ENCODE assay signal across 8 cellular contexts in genomic region chr1:7667625-7668218, GRCh38.
A peak's percentile ranks its signal among the peaks of the same experiment; 100 is the strongest.
DNase-seq lines count a peak whose midpoint lies in the region; ATAC-seq and TF ChIP-seq lines count a peak whose summit lies in the region.

No MANE protein-coding gene starts in this region.

- ATAC-seq in GM21526 (IDR thresholded peaks at IDR 0.05; ENCODE audit: low FRiP score, unreplicated experiment) (peak; percentile 52), GM21447 (IDR thresholded peaks at IDR 0.05; ENCODE audit: unreplicated experiment) (no peak)
- peak; percentile 36 for ATAC-seq in central memory CD8-positive, alpha-beta T cell (replicated peaks; ENCODE audit: extremely low read depth, poor library complexity, severe bottlenecking)

- H3K27ac Mint-ChIP-seq in central memory CD8-positive, alpha-beta T cell (ENCODE audit: low read depth): no peak overlapping the region

- no peaks in the 10 kb centered on the region for H3K27me3 ChIP-seq in BE2C

- H3K4me3 ChIP-seq in BE2C (ENCODE audit: low read depth, low read length): no peak overlapping the region

- no peaks in the 10 kb centered on the region for H3K36me3 Mint-ChIP-seq in central memory CD8-positive, alpha-beta T cell (ENCODE audit: insufficient read depth)

- no peaks in the 10 kb centered on the region for H3K27me3 Mint-ChIP-seq in central memory CD8-positive, alpha-beta T cell

- H3K4me1 Mint-ChIP-seq in central memory CD8-positive, alpha-beta T cell: peaks cover 5% of the 10 kb centered on the region

- DNase-seq in BE2C (peak; percentile 86), NCI-H2196 treated with DMSO at 0.1 percent for 48 hours (lab: John Stamatoyannopoulos, UW; ENCODE audit: unreplicated experiment) (peak; percentile 57), kidney tubule cell (ENCODE audit: low spot score) (peak; percentile 79)
- peak; percentile 75 for DNase-seq in activated CD4-positive, alpha-beta T cell treated with anti-CD3 and anti-CD28 coated beads for 1 hour
- peak; percentile 62 to 85 for DNase-seq in central memory CD8-positive, alpha-beta T cell (ENCODE audit: low spot score in 2 of 2)
- peak; percentile 83 to 86 for DNase-seq in stimulated activated CD4-positive, alpha-beta T cell treated with anti-CD3 and anti-CD28 coated beads, Interleukin-1b, Interleukin-23, amount 100 ng/mL, for 4 hours (ENCODE audit: low read depth in 2 of 2)

- H3K4me1 ChIP-seq in BE2C: peaks cover 29% of the 10 kb centered on the region

- H3K9me3 ChIP-seq in BE2C: no peaks in the 10 kb centered on the region

- no peaks in the 10 kb centered on the region for H3K36me3 ChIP-seq in BE2C

- peak; percentile 87 for TF ChIP-seq CTCF in BE2C (IDR thresholded peaks at IDR 0.05; ENCODE audit: low read depth, low read length)

- H3K9me3 Mint-ChIP-seq in central memory CD8-positive, alpha-beta T cell: no peaks in the 10 kb centered on the region

- H3K4me3 Mint-ChIP-seq in central memory CD8-positive, alpha-beta T cell: no peak overlapping the region
